8 cellular contexts compared by ENCODE assay signal in the genomic region with DNA sequence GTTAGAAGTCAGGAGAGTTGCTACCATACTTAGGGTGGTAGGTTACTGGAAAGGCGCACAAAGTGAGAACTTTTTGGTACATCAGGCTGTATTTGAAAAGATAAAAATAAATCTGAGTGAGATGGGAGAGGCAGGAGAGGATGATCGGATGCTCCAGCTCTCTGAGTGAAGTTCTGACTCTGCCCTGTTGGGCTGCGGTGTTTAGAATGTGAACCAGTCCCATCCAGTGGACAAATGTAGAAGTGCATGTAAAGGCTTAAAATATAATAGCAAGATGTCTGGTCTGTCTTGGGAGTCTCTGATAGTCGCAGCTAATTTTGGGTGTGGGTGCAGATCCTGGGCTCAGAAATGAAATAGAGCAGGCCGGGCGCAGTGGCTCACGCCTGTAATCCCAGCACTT. TPM values are rescaled to one million over a fixed set of nuclear protein-coding genes. Genes with fewer than 3 reads are reported as not detected.
A peak's percentile ranks its signal among the peaks of the same experiment; 100 is the strongest.
DNase-seq lines count a peak whose midpoint lies in the region; ATAC-seq and TF ChIP-seq lines count a peak whose summit lies in the region.

No MANE protein-coding gene starts in this region.

- no peak overlapping the region for H3K27ac ChIP-seq in OCI-LY7 (ENCODE audit: low read depth, low read length, poor library complexity, severe bottlenecking)
- H3K27ac ChIP-seq in ascending aorta: peak overlapping the region in 1 of 2 donors; percentile 12
- no peak overlapping the region for H3K27ac ChIP-seq in right atrium auricular region
- no peak overlapping the region for H3K27ac ChIP-seq in gastrocnemius medialis

- no peaks in the 10 kb centered on the region for H3K9me3 ChIP-seq in OCI-LY7 (ENCODE audit: low read length)
- H3K9me3 ChIP-seq in ascending aorta: no peaks in the 10 kb centered on the region
- no peaks in the 10 kb centered on the region for H3K9me3 ChIP-seq in right atrium auricular region
- H3K9me3 ChIP-seq in gastrocnemius medialis: no peaks in the 10 kb centered on the region

- H2AFZ ChIP-seq in OCI-LY7 (ENCODE audit: low read length): no peak overlapping the region

- CTCF ChIA-PET in OCI-LY7 (lab: Charles Lee; ENCODE audit: unreplicated experiment): interaction anchor here (1.0 kb wide), 1 partner anchor 60 kb away, joined by 3 read pairs; no protein-coding TSS in a partner anchor

- intact Hi-C loops in OCI-LY7 (cut with micrococcal nuclease; ENCODE audit: unreplicated experiment): no loop called here
- intact Hi-C loops in ascending aorta (cut with DNase I): loop anchor here (1.0 to 2.0 kb wide), 3 partner anchors 8 to 59 kb away; no protein-coding TSS in a partner anchor
- intact Hi-C loops in gastrocnemius medialis (cut with DNase I; ENCODE audit: low total_unique reads): loop anchor here (2.0 kb wide), 1 partner anchor 59 kb away; no protein-coding TSS in a partner anchor

- no peak overlapping the region for H3K4me2 ChIP-seq in OCI-LY7 (ENCODE audit: low read length)

- no peaks in the 10 kb centered on the region for H3K36me3 ChIP-seq in OCI-LY7 (ENCODE audit: insufficient read depth, low read length)
- H3K36me3 ChIP-seq in ascending aorta: no peaks in the 10 kb centered on the region
- no peaks in the 10 kb centered on the region for H3K36me3 ChIP-seq in right atrium auricular region
- no peaks in the 10 kb centered on the region for H3K36me3 ChIP-seq in gastrocnemius medialis

- ATAC-seq in GM19467 (IDR thresholded peaks at IDR 0.05; ENCODE audit: unreplicated experiment) (peak; percentile 91), HG03521 (IDR thresholded peaks at IDR 0.05; ENCODE audit: unreplicated experiment) (peak; percentile 98), gastrocnemius medialis (peak; percentile 95 to 96)

- no peaks in the 10 kb centered on the region for H3K9me2 ChIP-seq in OCI-LY7 (ENCODE audit: insufficient read depth, low read length)

- in situ Hi-C loops in gastrocnemius medialis (cut with MboI; ENCODE audit: low sequenced_read_pairs in 4 of 4): loop anchor here (5.0 to 10.0 kb wide), 3 partner anchors 45 to 55 kb away; no protein-coding TSS in a partner anchor

- H3K4me3 ChIP-seq in OCI-LY7 (ENCODE audit: low read depth, low read length, poor library complexity, severe bottlenecking) (no peak overlapping the region), ascending aorta (peak overlapping the region; percentile 25 to 35), right atrium auricular region (no peak overlapping the region), gastrocnemius medialis (no peak overlapping the region)

- POLR2A ChIA-PET in OCI-LY7 (lab: Charles Lee): interaction anchor here (0.6 kb wide), 1 partner anchor 20 kb away, joined by 4 read pairs; no protein-coding TSS in a partner anchor

- TF ChIP-seq POLR2A in gastrocnemius medialis (IDR thresholded peaks at IDR 0.05): no peak

- TF ChIP-seq CTCF in OCI-LY7 (conservative IDR thresholded peaks at IDR 0.05; ENCODE audit: low read length): peak; percentile 75
- peak; percentile 76 to 83 (median 78) for TF ChIP-seq CTCF in ascending aorta (IDR thresholded peaks at IDR 0.05)
- TF ChIP-seq CTCF in right atrium auricular region (IDR thresholded peaks at IDR 0.05): peak; percentile 79 to 80
- peak; percentile 70 to 87 (median 80) for TF ChIP-seq CTCF in gastrocnemius medialis (IDR thresholded peaks at IDR 0.05 in 4 of 5, conservative IDR thresholded peaks at IDR 0.05 in 1 of 5)

- DNase-seq in NCI-H2029 treated with DMSO at 0.1 percent for 48 hours (lab: John Stamatoyannopoulos, UW): peak; percentile 31
- no peak for DNase-seq in NCI-H2029 (lab: John Stamatoyannopoulos, UW)
- DNase-seq in OCI-LY7 (ENCODE audit: low spot score): peak; percentile 63
- no peak for DNase-seq in ascending aorta (ENCODE audit: low spot score in 2 of 2)
- DNase-seq in right atrium auricular region (ENCODE audit: low spot score): no peak
- DNase-seq in gastrocnemius medialis: peak in 1 of 2 donors; percentile 32

- H3K4me1 ChIP-seq in OCI-LY7 (ENCODE audit: insufficient read depth, low read length, poor library complexity, severe bottlenecking) (no peaks in the 10 kb centered on the region), ascending aorta (peaks cover 2 to 22% of the 10 kb centered on the region in 2 donors), right atrium auricular region (peaks cover 0 to 38% of the 10 kb centered on the region in 2 donors), gastrocnemius medialis (no peaks in the 10 kb centered on the region)

- no TSS peak for BruUV-seq in OCI-LY7 (replicated peaks; lab: Mats Ljungman, UMichigan)

- H3K27me3 ChIP-seq in ascending aorta (no peaks in the 10 kb centered on the region), right atrium auricular region (no peaks in the 10 kb centered on the region), gastrocnemius medialis (no peaks in the 10 kb centered on the region)

- H4K20me1 ChIP-seq in OCI-LY7 (ENCODE audit: insufficient read depth, low read length): no peaks in the 10 kb centered on the region

- H3K79me2 ChIP-seq in OCI-LY7 (ENCODE audit: insufficient read depth, low read depth, low read length): no peaks in the 10 kb centered on the region

RNA-seq across cellular contexts. Expression of gene ACKR2, which starts 30.4 kb away (rescaled TPM):
- total RNA-seq in OCI-LY7 (2014; rRNA removed; shearing (Covaris generic)): not detected in 2 replicates
- total RNA-seq in OCI-LY7 (2022): 2.0 and 2.9 TPM in 2 replicates
- 24.5 TPM for total RNA-seq in ascending aorta
- total RNA-seq in right atrium auricular region: 1 to 10 TPM in 1 of 2 donors, under 1 TPM in 1; 0.78 to 6.2 TPM
- 1 to 10 TPM in 1 of 4 donors, under 1 TPM in 2, not detected in 1; 0.23 to 1.1 (median 0.51) TPM for total RNA-seq in gastrocnemius medialis

RNA-seq across cellular contexts. Expression of gene HIGD1A, which starts 35.3 kb away (rescaled TPM):
- 57.9 and 60.4 TPM in 2 replicates for total RNA-seq in OCI-LY7 (2014; rRNA removed; shearing (Covaris generic))
- 75.8 and 76.1 TPM in 2 replicates for total RNA-seq in OCI-LY7 (2022)
- 109 TPM for total RNA-seq in ascending aorta
- total RNA-seq in right atrium auricular region: 100 to 1,000 TPM; 213 to 299 TPM
- total RNA-seq in gastrocnemius medialis: 100 to 1,000 TPM; 123 to 156 (median 139) TPM

RNA-seq across cellular contexts. Expression of gene CYP8B1, which starts 36.1 kb away (rescaled TPM):
- not detected in 2 replicates for total RNA-seq in OCI-LY7 (2014; rRNA removed; shearing (Covaris generic))
- not detected in 2 replicates for total RNA-seq in OCI-LY7 (2022)
- total RNA-seq in ascending aorta: 0.43 TPM
- not detected for total RNA-seq in right atrium auricular region
- total RNA-seq in gastrocnemius medialis: under 1 TPM in 2 of 4 donors, not detected in 2; 0.62 to 0.93 TPM

Comparison
In these comparisons a context has a peak if more than half of its experiments do, and no peak if none do; other contexts are left out.
1. DNase-seq: peak in NCI-H2029 treated with DMSO at 0.1 percent for 48 hours (single experiment) and OCI-LY7 (single experiment); none in NCI-H2029 (single experiment), ascending aorta (0 of 2) and right atrium auricular region (single experiment).
2. H3K4me3 ChIP-seq: peak in ascending aorta (2 of 2); none in OCI-LY7 (single experiment), right atrium auricular region (0 of 2) and gastrocnemius medialis (0 of 4).
3. Peak in every context shown above with its lines, with median percentiles within 50 percentile points of each other: ATAC-seq and CTCF ChIP-seq.